1 cellular context compared by ENCODE assay signal in genomic region chr15:62870216-62870615, GRCh38.
TF ChIP-seq lines count a peak whose summit lies in the region.

No MANE protein-coding gene starts in this region.

TF ChIP-seq in WTC11, 78 proteins besides CTCF, POLR2A, EP300 and RAD21 (continued from another document):
- TF ChIP-seq ZNF532 (CRISPR knock-in tag; IDR thresholded peaks at IDR 0.05; ENCODE audit: borderline replicate concordance), result no peak
- no peak for TF ChIP-seq CREM (CRISPR knock-in tag; IDR thresholded peaks at IDR 0.05)
- no peak for TF ChIP-seq ZMAT4 (CRISPR knock-in tag; IDR thresholded peaks at IDR 0.05)
